ENCODE assay signal across 1 cellular context in genomic region chr1:10899490-10900264, GRCh38.
TF ChIP-seq lines count a peak whose summit lies in the region.

No MANE protein-coding gene starts in this region.

TF ChIP-seq in HepG2, 621 proteins besides CTCF, POLR2A, EP300 and RAD21 (continued from another document):
- 0 out of 2 replicates have a peak, but pooled peaks have one; percentile 64 for TF ChIP-seq ZNF691 (CRISPR knock-in tag; IDR thresholded peaks at IDR 0.05; ENCODE audit: borderline replicate concordance, low read depth)
- TF ChIP-seq ZBTB33 (CRISPR knock-in tag; IDR thresholded peaks at IDR 0.05): no peak
- no peak for TF ChIP-seq ATF6 (CRISPR knock-in tag; conservative IDR thresholded peaks at IDR 0.05)
- TF ChIP-seq SMC3 (IDR thresholded peaks at IDR 0.05; ENCODE audit: low read length): no peak
- peak; percentile 18; the same call in 1 of the 2 replicates for TF ChIP-seq ZMYM3 (CRISPR knock-in tag; IDR thresholded peaks at IDR 0.05)
